ENCODE assay signal across 14 cellular contexts in the genomic region with DNA sequence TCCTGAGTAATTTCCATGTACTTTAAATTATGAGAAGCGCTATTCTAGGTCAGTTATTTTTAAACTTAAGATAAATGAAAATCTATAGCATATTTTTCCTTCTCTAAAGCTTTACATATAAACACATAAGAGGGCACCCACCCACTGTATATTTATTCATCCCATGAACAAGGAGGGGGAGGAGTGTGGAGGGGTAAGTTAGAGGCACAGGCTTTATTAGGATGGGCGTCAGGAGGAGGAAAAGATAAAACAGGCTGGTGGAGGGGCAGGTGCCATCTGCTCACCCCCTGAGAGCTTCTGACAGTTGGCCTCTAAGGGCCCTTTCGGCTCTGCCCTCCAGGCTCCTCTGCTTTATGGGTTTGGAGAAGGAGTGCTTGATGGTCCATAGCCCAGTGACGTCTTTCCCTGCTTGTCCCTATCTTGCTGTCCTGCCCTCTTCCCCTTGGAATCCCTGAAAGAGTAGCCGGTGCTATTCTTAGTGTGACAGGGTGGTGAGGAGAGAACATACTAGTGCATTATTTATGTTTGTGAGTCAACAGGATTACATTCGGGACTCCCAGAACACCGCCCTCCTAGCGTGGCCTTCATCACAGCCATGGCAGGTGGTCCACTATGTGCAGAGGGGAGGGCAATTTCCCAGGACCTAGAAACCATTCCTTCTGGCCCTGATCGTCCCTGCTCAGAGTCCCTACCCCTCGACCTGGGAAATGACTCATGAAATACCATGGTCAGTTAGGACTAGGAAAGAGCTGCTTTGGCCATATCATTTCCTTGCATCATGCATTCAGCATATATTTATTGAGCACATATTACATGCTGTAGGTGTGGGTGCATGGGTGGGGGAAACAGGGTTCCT. TPM values are rescaled to one million over a fixed set of nuclear protein-coding genes. Genes with fewer than 3 reads are reported as not detected.
DNase-seq lines count a peak whose midpoint lies in the region; ATAC-seq and TF ChIP-seq lines count a peak whose summit lies in the region.
"Had no signal": no experiment of that assay in that cellular context is flagged by ENCODE, and none has a peak within 500 bp of the region (broad histone marks: within the 10 kb centered on the region; RNA-seq: fewer than 3 reads in every experiment).

No MANE protein-coding gene starts in this region.

- H3K4me1 ChIP-seq in HCT116 (ENCODE audit: control insufficient read depth in 1 of 2, insufficient read depth in 2 of 2, low read length in 2 of 2): peaks cover 35 to 51% of the 10 kb centered on the region in 2 experiments
- peaks cover 7% of the 10 kb centered on the region for H3K4me1 ChIP-seq in ovary (ENCODE audit: insufficient read depth)

- no peaks in the 10 kb centered on the region for H3K9me2 ChIP-seq in HCT116 (ENCODE audit: insufficient read depth)

- H3K4me3 ChIP-seq in HCT116 (replicated peaks in 1 of 2; ENCODE audit: low read depth in 1 of 2, low read length in 2 of 2) (no peak overlapping the region), skeletal muscle cell (ENCODE audit: low read depth, low read length) (no peak overlapping the region), ovary (no peak overlapping the region)
- H3K4me3 ChIP-seq: cardiac muscle cell, esophagus muscularis mucosa had no signal

- H4K20me1 ChIP-seq in HCT116 (ENCODE audit: insufficient read depth): no peaks in the 10 kb centered on the region

- peak overlapping the region; percentile 52 for H3K4me3 Mint-ChIP-seq in glutamatergic neuron (ENCODE audit: unreplicated experiment)
- H3K4me3 Mint-ChIP-seq: natural killer cell treated with Interleukin-12 subunit alpha and Interleukin-12 subunit beta and Interleukin-15 and Interleukin-18, amount 100 ng/mL, for 72 hours had no signal

- TF ChIP-seq CTCF in HCT116 (IDR thresholded peaks at IDR 0.05 in 2 of 3, conservative IDR thresholded peaks at IDR 0.05 in 1 of 3; ENCODE audit: borderline replicate concordance in 1 of 3, insufficient read depth in 1 of 3, low read depth in 2 of 3, low read length in 2 of 3) (no peak), glutamatergic neuron (IDR thresholded peaks at IDR 0.05; ENCODE audit: partially characterized antibody, unreplicated experiment) (no peak), ovary (IDR thresholded peaks at IDR 0.05) (no peak)

- H3K9me3 ChIP-seq in HCT116 (ENCODE audit: control insufficient read depth in 1 of 2, insufficient read depth in 1 of 2, low read depth in 1 of 2, low read length in 2 of 2) (no peaks in the 10 kb centered on the region), ovary (no peaks in the 10 kb centered on the region)
- H3K9me3 ChIP-seq: esophagus muscularis mucosa had no signal

- H3K27me3 Mint-ChIP-seq in glutamatergic neuron (ENCODE audit: unreplicated experiment): peaks cover 9% of the 10 kb centered on the region

- ATAC-seq in HCT116: no peak
- ATAC-seq in GM19463 (IDR thresholded peaks at IDR 0.05; ENCODE audit: unreplicated experiment): no peak
- ATAC-seq in GM18907 (IDR thresholded peaks at IDR 0.05; ENCODE audit: unreplicated experiment): no peak
- ATAC-seq: natural killer cell treated with Interleukin-12 subunit alpha and Interleukin-12 subunit beta and Interleukin-15 and Interleukin-18, amount 100 ng/mL, for 72 hours had no signal

- no peaks in the 10 kb centered on the region for H3K36me3 Mint-ChIP-seq in glutamatergic neuron (ENCODE audit: unreplicated experiment)
- H3K36me3 Mint-ChIP-seq: natural killer cell treated with Interleukin-12 subunit alpha and Interleukin-12 subunit beta and Interleukin-15 and Interleukin-18, amount 100 ng/mL, for 72 hours had no signal

- H3K9me3 Mint-ChIP-seq in glutamatergic neuron (ENCODE audit: unreplicated experiment): peaks cover 12% of the 10 kb centered on the region
- H3K9me3 Mint-ChIP-seq: natural killer cell treated with Interleukin-12 subunit alpha and Interleukin-12 subunit beta and Interleukin-15 and Interleukin-18, amount 100 ng/mL, for 72 hours had no signal

- DNase-seq in HCT116 (ENCODE audit: low read depth, low spot score) (no peak), SW480 (ENCODE audit: low spot score) (peak; percentile 43), glutamatergic neuron (no peak), skeletal muscle cell (ENCODE audit: low read depth) (peak; percentile 39), ovary (no peak), HPDE6-E6E7 (ENCODE audit: extremely low spot score) (no peak)
- DNase-seq: activated CD4-positive, alpha-beta T cell treated with anti-CD3 and anti-CD28 coated beads for 1 hour; activated T-cell treated with anti-CD3 and anti-CD28 coated beads, Interleukin-2, amount 50 U/mL, for 48 hours; NCI-H1436 had no signal

- BruUV-seq in HCT116 (replicated peaks; lab: Mats Ljungman, UMichigan): no TSS peak

- WGBS in ovary, 3 donors: 38 to 46% (median 43%) methylated on average over 10 of the region's 10 CpGs

- peaks cover 55% of the 10 kb centered on the region for H3K4me1 Mint-ChIP-seq in glutamatergic neuron (ENCODE audit: low read depth, unreplicated experiment)

- H3K27ac ChIP-seq in HCT116 (ENCODE audit: low read depth, low read length): no peak overlapping the region
- H3K27ac ChIP-seq in ovary: no peak overlapping the region
- H3K27ac ChIP-seq: cardiac muscle cell had no signal

- TF ChIP-seq POLR2A in HCT116 (IDR thresholded peaks at IDR 0.05; ENCODE audit: borderline replicate concordance, extremely low read depth, insufficient read depth, insufficient read length): no peak
- no peak for TF ChIP-seq POLR2A in ovary (IDR thresholded peaks at IDR 0.05)

- H3K79me2 ChIP-seq in HCT116 (ENCODE audit: insufficient read depth, low read length): no peaks in the 10 kb centered on the region

- TF ChIP-seq EP300 in ovary (IDR thresholded peaks at IDR 0.05): no peak

- RAD21 ChIA-PET in HCT116 (lab: Charles Lee; ENCODE audit: low non-redundant PET in 1 of 2, low total read pairs in 2 of 2, uncharacterized antibody in 2 of 2, unreplicated experiment in 2 of 2): no interaction called here

- POLR2A ChIA-PET in HCT116 (lab: Charles Lee): interaction anchor here (0.8 kb wide), 1 partner anchor 10 kb away, joined by 3 read pairs; no protein-coding TSS in a partner anchor

- H3K27me3 ChIP-seq in HCT116 (ENCODE audit: insufficient read depth, low read length): no peaks in the 10 kb centered on the region
- no peaks in the 10 kb centered on the region for H3K27me3 ChIP-seq in ovary
- H3K27me3 ChIP-seq: cardiac muscle cell, esophagus muscularis mucosa had no signal

- H3K9ac ChIP-seq in HCT116 (ENCODE audit: low read length): no peak overlapping the region

- intact Hi-C loops in HCT116 (cut with micrococcal nuclease) (no loop called here), ovary (cut with DNase I) (no loop called here)

- H3K36me3 ChIP-seq in HCT116 (ENCODE audit: control insufficient read depth in 1 of 2, insufficient read depth in 2 of 2, low read length in 2 of 2) (no peaks in the 10 kb centered on the region), ovary (no peaks in the 10 kb centered on the region)
- H3K36me3 ChIP-seq: cardiac muscle cell had no signal

- H3K27ac Mint-ChIP-seq in glutamatergic neuron (ENCODE audit: unreplicated experiment): peak overlapping the region; percentile 89
- H3K27ac Mint-ChIP-seq: natural killer cell treated with Interleukin-12 subunit alpha and Interleukin-12 subunit beta and Interleukin-15 and Interleukin-18, amount 100 ng/mL, for 72 hours had no signal

- TF ChIP-seq RAD21 in HCT116 (IDR thresholded peaks at IDR 0.05; ENCODE audit: low read depth): no peak

- CTCF ChIA-PET in HCT116 (lab: Charles Lee): no interaction called here

- peak overlapping the region; percentile 25; the same call in 1 of the 2 replicates for H3K4me2 ChIP-seq in HCT116 (ENCODE audit: low read length)

- no peak overlapping the region for H2AFZ ChIP-seq in HCT116 (ENCODE audit: low read depth, low read length, poor library complexity, severe bottlenecking)

TF ChIP-seq in HCT116, 20 proteins besides CTCF, POLR2A, EP300 and RAD21 (continues in another document):
- no peak for TF ChIP-seq ZBTB33 (IDR thresholded peaks at IDR 0.05; ENCODE audit: extremely low read depth, insufficient replicate concordance, low read length)
- no peak for TF ChIP-seq EZH2phosphoT487 (IDR thresholded peaks at IDR 0.05; ENCODE audit: borderline replicate concordance)
- TF ChIP-seq POLR2AphosphoS5 (IDR thresholded peaks at IDR 0.05; ENCODE audit: low read depth, low read length): no peak
- TF ChIP-seq ELF1 (IDR thresholded peaks at IDR 0.05; ENCODE audit: borderline replicate concordance, low read depth): no peak
- TF ChIP-seq TCF7L2 (IDR thresholded peaks at IDR 0.05; ENCODE audit: borderline replicate concordance, extremely low read depth, insufficient read depth, insufficient read length): no peak
- TF ChIP-seq SP1 (IDR thresholded peaks at IDR 0.05; ENCODE audit: low read depth): no peak
- no peak for TF ChIP-seq YY1 (IDR thresholded peaks at IDR 0.05; ENCODE audit: extremely low read depth, insufficient replicate concordance, low read depth, low read length)
- no peak for TF ChIP-seq ZFX (IDR thresholded peaks at IDR 0.05)
- no peak for TF ChIP-seq CEBPB (IDR thresholded peaks at IDR 0.05; ENCODE audit: low read depth)
- no peak for TF ChIP-seq EGR1 (IDR thresholded peaks at IDR 0.05; ENCODE audit: low read depth)
- no peak for TF ChIP-seq EZH2 (IDR thresholded peaks at IDR 0.05)

RNA-seq across cellular contexts. Expression of gene SYNPO, which starts 7.9 kb away (rescaled TPM):
- total RNA-seq in HCT116 (2021; ENCODE audit: unreplicated experiment): 8.2 TPM
- 7.5 and 8.6 TPM in 2 replicates for polyA plus RNA-seq in HCT116 (2012)
- total RNA-seq in glutamatergic neuron (ENCODE audit: unreplicated experiment): 16.1 TPM
- 100 to 1,000 TPM in 3 of 7 donors, 10 to 100 TPM in 3, 1 to 10 TPM in 1; 8.3 to 174 (median 70.2) TPM for total RNA-seq in ovary
- polyA plus RNA-seq in ovary: 10 to 100 TPM; 31.0 to 86.9 TPM

RNA-seq across cellular contexts. Expression of gene MYOZ3, which starts 28.5 kb away (rescaled TPM):
- total RNA-seq in HCT116 (2021; ENCODE audit: unreplicated experiment) (0.10 TPM), glutamatergic neuron (ENCODE audit: unreplicated experiment) (0.64 TPM), ovary (1 to 10 TPM in 4 of 7 donors, under 1 TPM in 3; 0.36 to 2.6 (median 1.2) TPM)
- 0.04 and 0.06 TPM in 2 replicates for polyA plus RNA-seq in HCT116 (2012)
- 1 to 10 TPM; 1.6 to 2.7 TPM for polyA plus RNA-seq in ovary
- total RNA-seq: natural killer cell treated with Interleukin-12 subunit alpha and Interleukin-12 subunit beta and Interleukin-15 and Interleukin-18, amount 100 ng/mL, for 72 hours had no signal

Comparison
In these comparisons a context has a peak if more than half of its experiments do, and no peak if none do; other contexts are left out.
1. DNase-seq: peak in SW480 (single experiment) and skeletal muscle cell (single experiment); none in HCT116 (single experiment), glutamatergic neuron (single experiment), ovary (0 of 5) and HPDE6-E6E7 (single experiment).